Comparison of ENCODE assay signal across 8 cellular contexts in genomic region chr6:157068691-157069228, GRCh38.
A peak's percentile ranks its signal among the peaks of the same experiment; 100 is the strongest.
DNase-seq lines count a peak whose midpoint lies in the region; ATAC-seq and TF ChIP-seq lines count a peak whose summit lies in the region.

No MANE protein-coding gene starts in this region.

- peaks cover 23% of the 10 kb centered on the region for H3K4me1 ChIP-seq in PC-3 (ENCODE audit: insufficient read depth, low read length)
- peaks cover 5 to 83% (median 45%) of the 10 kb centered on the region in 4 donors for H3K4me1 ChIP-seq in stomach

- intact Hi-C loops in PC-3 (cut with micrococcal nuclease) (no loop called here), stomach (cut with DNase I; ENCODE audit: low total_unique reads) (no loop called here)

- TF ChIP-seq CTCF in PC-3 (conservative IDR thresholded peaks at IDR 0.05; ENCODE audit: low read depth, low read length) (no peak), mesothelial cell of epicardium (IDR thresholded peaks at IDR 0.05; ENCODE audit: unreplicated experiment) (no peak), endothelial cell (IDR thresholded peaks at IDR 0.05; ENCODE audit: unreplicated experiment) (no peak), stomach (IDR thresholded peaks at IDR 0.05) (no peak)

- H3K27ac Mint-ChIP-seq in mesothelial cell of epicardium (peak overlapping the region; percentile 10), endothelial cell (ENCODE audit: unreplicated experiment) (no peak overlapping the region)

- TF ChIP-seq POLR2A in stomach (IDR thresholded peaks at IDR 0.05), result no peak

- H3K4me3 ChIP-seq in PC-3 (ENCODE audit: low read length) (no peak overlapping the region; the same call in 1 of the 2 replicates), stomach (no peak overlapping the region)

- no peaks in the 10 kb centered on the region for H4K20me1 ChIP-seq in PC-3 (ENCODE audit: low read length)

- POLR2A ChIA-PET in PC-3 (lab: Charles Lee; ENCODE audit: unreplicated experiment), result interaction anchor here (0.5 to 0.6 kb wide), 2 partner anchors 36 to 118 kb away, joined by 3 to 5 read pairs; no protein-coding TSS in a partner anchor

- H3K9me3 ChIP-seq in PC-3 (ENCODE audit: low read length), result no peaks in the 10 kb centered on the region
- no peaks in the 10 kb centered on the region for H3K9me3 ChIP-seq in stomach

- no TSS peak for BruUV-seq in PC-3 (replicated peaks; lab: Mats Ljungman, UMichigan)

- H3K36me3 ChIP-seq in PC-3 (ENCODE audit: low read depth, low read length), result no peaks in the 10 kb centered on the region
- no peaks in the 10 kb centered on the region for H3K36me3 ChIP-seq in stomach

- H3K9ac ChIP-seq in PC-3 (ENCODE audit: low read length), result no peak overlapping the region

- DNase-seq in PC-3 (peak; percentile 52), mesothelial cell of epicardium (ENCODE audit: low spot score in 2 of 2, unreplicated experiment in 2 of 2) (no peak), SKM-1 treated with dmso at 0.1 percent for 144 hours (lab: John Stamatoyannopoulos, UW; ENCODE audit: unreplicated experiment) (no peak), endothelial cell (ENCODE audit: low spot score) (no peak), stomach (no peak)
- no peak for DNase-seq in stimulated activated CD4-positive, alpha-beta T cell treated with anti-CD3 and anti-CD28 coated beads, Interleukin-15, amount 100 ng/mL, for 24 hours

- H3F3A ChIP-seq in PC-3 (ENCODE audit: low read length, unreplicated experiment), result no peaks in the 10 kb centered on the region

- H2AFZ ChIP-seq in PC-3 (ENCODE audit: low read length), result no peak overlapping the region

- peak overlapping the region; percentile 50 for H3K4me2 ChIP-seq in PC-3 (ENCODE audit: low read length)

- TF ChIP-seq EP300 in stomach (IDR thresholded peaks at IDR 0.05), result no peak

- no peaks in the 10 kb centered on the region for H3K27me3 ChIP-seq in PC-3 (ENCODE audit: low read length)
- no peaks in the 10 kb centered on the region for H3K27me3 ChIP-seq in stomach

- peaks cover 56% of the 10 kb centered on the region for H3K4me1 Mint-ChIP-seq in mesothelial cell of epicardium
- peaks cover 21% of the 10 kb centered on the region for H3K4me1 Mint-ChIP-seq in endothelial cell (ENCODE audit: unreplicated experiment)

- H3K79me2 ChIP-seq in PC-3 (ENCODE audit: low read length), result 0 out of 2 replicates have a peak, but pooled peaks cover 6% of the 10 kb centered on the region

- H3K9me2 ChIP-seq in PC-3 (replicated peaks; ENCODE audit: low read length), result no peaks in the 10 kb centered on the region

- H3K36me3 Mint-ChIP-seq in mesothelial cell of epicardium (no peaks in the 10 kb centered on the region), endothelial cell (ENCODE audit: low read depth, unreplicated experiment) (no peaks in the 10 kb centered on the region)

- H3K27me3 Mint-ChIP-seq in mesothelial cell of epicardium (ENCODE audit: low read depth), result no peaks in the 10 kb centered on the region
- no peaks in the 10 kb centered on the region for H3K27me3 Mint-ChIP-seq in endothelial cell (ENCODE audit: unreplicated experiment)

- CTCF ChIA-PET in PC-3 (lab: Charles Lee), result no interaction called here

- H3K27ac ChIP-seq in PC-3 (ENCODE audit: low read length) (no peak overlapping the region), stomach (no peak overlapping the region)

- H3K4me3 Mint-ChIP-seq in mesothelial cell of epicardium (no peak overlapping the region), endothelial cell (ENCODE audit: unreplicated experiment) (no peak overlapping the region)

- ATAC-seq in GM19023 (IDR thresholded peaks at IDR 0.05; ENCODE audit: unreplicated experiment), result peak; percentile 99
- ATAC-seq in HG02759 (IDR thresholded peaks at IDR 0.05; ENCODE audit: unreplicated experiment), result peak; percentile 96
- ATAC-seq in PC-3, result peak; percentile 82

- WGBS in stomach, 5 donors, result 36 to 54% (median 47%) methylated on average over 7 of the region's 7 CpGs

- H3K9me3 Mint-ChIP-seq in mesothelial cell of epicardium (no peaks in the 10 kb centered on the region), endothelial cell (ENCODE audit: unreplicated experiment) (no peaks in the 10 kb centered on the region)
